ENCODE assay signal across 1 cellular context in genomic region chr4:55947912-55948725, GRCh38.
A peak's percentile ranks its signal among the peaks of the same experiment; 100 is the strongest.
TF ChIP-seq lines count a peak whose summit lies in the region.

No MANE protein-coding gene starts in this region.

TF ChIP-seq in GM12878, 131 proteins besides CTCF, POLR2A, EP300 and RAD21 (continued from another document):
- TF ChIP-seq, protein P1, sequence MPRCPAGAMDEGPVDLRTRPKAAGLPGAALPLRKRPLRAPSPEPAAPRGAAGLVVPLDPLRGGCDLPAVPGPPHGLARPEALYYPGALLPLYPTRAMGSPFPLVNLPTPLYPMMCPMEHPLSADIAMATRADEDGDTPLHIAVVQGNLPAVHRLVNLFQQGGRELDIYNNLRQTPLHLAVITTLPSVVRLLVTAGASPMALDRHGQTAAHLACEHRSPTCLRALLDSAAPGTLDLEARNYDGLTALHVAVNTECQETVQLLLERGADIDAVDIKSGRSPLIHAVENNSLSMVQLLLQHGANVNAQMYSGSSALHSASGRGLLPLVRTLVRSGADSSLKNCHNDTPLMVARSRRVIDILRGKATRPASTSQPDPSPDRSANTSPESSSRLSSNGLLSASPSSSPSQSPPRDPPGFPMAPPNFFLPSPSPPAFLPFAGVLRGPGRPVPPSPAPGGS (IDR thresholded peaks at IDR 0.05; ENCODE audit: borderline replicate concordance, insufficient read depth, low read depth, low read length, poor library complexity, severe bottlenecking) = no peak
- TF ChIP-seq NBN (IDR thresholded peaks at IDR 0.05) (0 out of 2 replicates have a peak, but pooled peaks have one; percentile 64), TCF7 (IDR thresholded peaks at IDR 0.05; ENCODE audit: borderline replicate concordance) (0 out of 2 replicates have a peak, but pooled peaks have one; percentile 13), SPI1 (IDR thresholded peaks at IDR 0.05; ENCODE audit: borderline replicate concordance, insufficient read depth, low read depth, low read length) (peak; percentile 36; the same call in 1 of the 2 replicates), CHD2 (IDR thresholded peaks at IDR 0.05; ENCODE audit: borderline replicate concordance, low read depth, low read length) (no peak), GATAD2B (conservative IDR thresholded peaks at IDR 0.05; ENCODE audit: low read depth) (no peak), MEF2A (IDR thresholded peaks at IDR 0.05; ENCODE audit: insufficient read depth, low read depth, low read length) (0 out of 2 replicates have a peak, but pooled peaks have one; percentile 1), BRCA1 (IDR thresholded peaks at IDR 0.05; ENCODE audit: low read depth, low read length) (no peak), NFIC (IDR thresholded peaks at IDR 0.05; ENCODE audit: low read depth, low read length) (peak; percentile 55; the same call in 1 of the 2 replicates), FOXM1 (IDR thresholded peaks at IDR 0.05; ENCODE audit: low read depth, low read length) (0 out of 2 replicates have a peak, but pooled peaks have one; percentile 12), RFX5 (IDR thresholded peaks at IDR 0.05; ENCODE audit: low read depth, low read length) (no peak), CBFB (IDR thresholded peaks at IDR 0.05; ENCODE audit: low read depth) (peak; percentile 14; the same call in 1 of the 2 replicates), RELA (IDR thresholded peaks at IDR 0.05; ENCODE audit: borderline replicate concordance, partially characterized antibody) (no peak), MTA3 (IDR thresholded peaks at IDR 0.05; ENCODE audit: borderline replicate concordance, low read length) (0 out of 2 replicates have a peak, but pooled peaks have one; percentile 82), EZH2 (IDR thresholded peaks at IDR 0.05; ENCODE audit: borderline replicate concordance, control insufficient read depth, low read depth, low read length) (no peak), EGR1 (IDR thresholded peaks at IDR 0.05; ENCODE audit: borderline replicate concordance in 1 of 2, low read depth in 2 of 2, low read length in 2 of 2) (no peak), NKRF (conservative IDR thresholded peaks at IDR 0.05) (no peak), RUNX3 (IDR thresholded peaks at IDR 0.05; ENCODE audit: low read length) (peak; percentile 5; the same call in 1 of the 2 replicates), HDGF (IDR thresholded peaks at IDR 0.05) (no peak), IRF4 (IDR thresholded peaks at IDR 0.05; ENCODE audit: low read depth, low read length) (no peak), ZBTB11 (CRISPR knock-in tag; IDR thresholded peaks at IDR 0.05) (no peak), NRF1 (conservative IDR thresholded peaks at IDR 0.05; ENCODE audit: low read depth, low read length) (peak; percentile 38), TARDBP (IDR thresholded peaks at IDR 0.05; ENCODE audit: borderline replicate concordance) (no peak)
- TF ChIP-seq, protein P2, sequence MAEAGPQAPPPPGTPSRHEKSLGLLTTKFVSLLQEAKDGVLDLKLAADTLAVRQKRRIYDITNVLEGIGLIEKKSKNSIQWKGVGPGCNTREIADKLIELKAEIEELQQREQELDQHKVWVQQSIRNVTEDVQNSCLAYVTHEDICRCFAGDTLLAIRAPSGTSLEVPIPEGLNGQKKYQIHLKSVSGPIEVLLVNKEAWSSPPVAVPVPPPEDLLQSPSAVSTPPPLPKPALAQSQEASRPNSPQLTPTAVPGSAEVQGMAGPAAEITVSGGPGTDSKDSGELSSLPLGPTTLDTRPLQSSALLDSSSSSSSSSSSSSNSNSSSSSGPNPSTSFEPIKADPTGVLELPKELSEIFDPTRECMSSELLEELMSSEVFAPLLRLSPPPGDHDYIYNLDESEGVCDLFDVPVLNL (IDR thresholded peaks at IDR 0.05; ENCODE audit: low read depth, low read length) = no peak
- TF ChIP-seq, protein P3, sequence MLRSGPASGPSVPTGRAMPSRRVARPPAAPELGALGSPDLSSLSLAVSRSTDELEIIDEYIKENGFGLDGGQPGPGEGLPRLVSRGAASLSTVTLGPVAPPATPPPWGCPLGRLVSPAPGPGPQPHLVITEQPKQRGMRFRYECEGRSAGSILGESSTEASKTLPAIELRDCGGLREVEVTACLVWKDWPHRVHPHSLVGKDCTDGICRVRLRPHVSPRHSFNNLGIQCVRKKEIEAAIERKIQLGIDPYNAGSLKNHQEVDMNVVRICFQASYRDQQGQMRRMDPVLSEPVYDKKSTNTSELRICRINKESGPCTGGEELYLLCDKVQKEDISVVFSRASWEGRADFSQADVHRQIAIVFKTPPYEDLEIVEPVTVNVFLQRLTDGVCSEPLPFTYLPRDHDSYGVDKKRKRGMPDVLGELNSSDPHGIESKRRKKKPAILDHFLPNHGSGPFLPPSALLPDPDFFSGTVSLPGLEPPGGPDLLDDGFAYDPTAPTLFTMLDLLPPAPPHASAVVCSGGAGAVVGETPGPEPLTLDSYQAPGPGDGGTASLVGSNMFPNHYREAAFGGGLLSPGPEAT (IDR thresholded peaks at IDR 0.05; ENCODE audit: low read depth) = 0 out of 2 replicates have a peak, but pooled peaks have one; percentile 33
